In the genomic region with DNA sequence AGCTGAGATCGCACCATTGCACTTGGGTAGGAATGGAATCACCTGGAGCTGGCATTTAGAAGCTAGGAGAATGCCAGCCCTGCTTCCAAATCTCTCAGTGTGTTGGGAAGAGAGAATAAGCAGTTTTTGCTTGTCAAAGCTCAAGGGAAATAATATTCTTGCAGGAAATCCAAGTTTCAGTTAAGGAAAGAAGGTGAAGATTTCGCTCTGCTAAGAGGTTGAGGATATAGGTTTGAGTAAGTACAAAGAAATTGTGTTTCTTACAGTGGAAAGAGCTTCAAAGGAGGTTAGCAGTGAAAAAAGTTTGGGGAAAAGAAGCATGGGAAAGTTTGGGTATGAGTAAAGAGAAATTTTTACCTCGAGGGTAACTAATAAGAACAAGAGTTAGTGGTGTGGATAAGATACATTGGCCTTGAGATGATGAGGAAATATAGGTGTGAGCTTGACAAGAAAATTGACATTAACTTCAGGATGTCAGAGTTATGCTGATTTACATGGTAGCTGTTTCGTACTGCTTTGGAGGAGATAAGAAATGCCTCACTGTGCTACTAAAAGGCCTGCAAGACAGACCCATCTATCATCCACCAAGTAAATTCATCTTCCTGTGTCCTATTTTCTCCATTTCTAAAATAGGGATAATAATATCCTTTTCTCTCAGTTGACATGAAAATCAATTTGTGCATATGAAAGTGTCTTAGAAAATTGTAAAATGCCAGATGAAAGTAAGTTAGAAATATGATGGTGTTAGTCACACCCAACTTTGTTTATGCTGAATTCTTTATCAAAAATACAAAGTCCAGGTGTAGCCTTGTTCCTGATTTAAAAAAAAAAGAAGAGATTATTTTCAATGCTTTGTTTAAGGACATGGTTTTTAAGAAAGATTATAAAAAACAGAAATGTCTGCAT, we compare ENCODE assay signal across 10 cellular contexts. TPM values are rescaled to one million over a fixed set of nuclear protein-coding genes. Genes with fewer than 3 reads are reported as not detected.
DNase-seq lines count a peak whose midpoint lies in the region; ATAC-seq and TF ChIP-seq lines count a peak whose summit lies in the region.
"Had no signal": no experiment of that assay in that cellular context is flagged by ENCODE, and none has a peak within 500 bp of the region (broad histone marks: within the 10 kb centered on the region; RNA-seq: fewer than 3 reads in every experiment).

No MANE protein-coding gene starts in this region.

- H3K27ac Mint-ChIP-seq in CD14-positive monocyte: peak overlapping the region in 2 of 7 donors; percentile 12 to 30
- H3K27ac Mint-ChIP-seq: activated naive CD4-positive, alpha-beta T cell treated with anti-CD3 and anti-CD28 coated beads, Interleukin-2, amount 50 U/mL, for 72 hours had no signal

- DNase-seq in sigmoid colon (no peak), NCI-H1092 (lab: John Stamatoyannopoulos, UW) (no peak), CD14-positive monocyte (ENCODE audit: low spot score) (no peak), SHP77 treated with DMSO at 0.1 percent for 48 hours (lab: John Stamatoyannopoulos, UW) (no peak)

- no peaks in the 10 kb centered on the region; the same call in 1 of the 2 replicates for H3K9me2 ChIP-seq in DOHH2 (replicated peaks; ENCODE audit: control insufficient read depth, low read length)

- no peak for TF ChIP-seq EP300 in gastroesophageal sphincter (IDR thresholded peaks at IDR 0.05)
- TF ChIP-seq EP300 in sigmoid colon (IDR thresholded peaks at IDR 0.05): no peak

- TF ChIP-seq CTCF in DOHH2 (IDR thresholded peaks at IDR 0.05; ENCODE audit: low read depth, low read length, poor library complexity, severe bottlenecking): no peak
- no peak for TF ChIP-seq CTCF in VCaP (conservative IDR thresholded peaks at IDR 0.05)
- TF ChIP-seq CTCF in gastroesophageal sphincter (IDR thresholded peaks at IDR 0.05): no peak
- TF ChIP-seq CTCF in sigmoid colon (IDR thresholded peaks at IDR 0.05): no peak
- no peak for TF ChIP-seq CTCF in CD14-positive monocyte (IDR thresholded peaks at IDR 0.05)

- H3K36me3 Mint-ChIP-seq in CD14-positive monocyte: no peaks in the 10 kb centered on the region
- H3K36me3 Mint-ChIP-seq: activated naive CD4-positive, alpha-beta T cell treated with anti-CD3 and anti-CD28 coated beads, Interleukin-2, amount 50 U/mL, for 72 hours had no signal

- 73 to 74% methylated on average over 4 of the region's 4 CpGs for WGBS in gastroesophageal sphincter (ENCODE audit: low coverage in 1 of 2), 2 donors
- WGBS in sigmoid colon, 2 donors: 51 to 78% methylated on average over 4 of the region's 4 CpGs

- H3K9me3 ChIP-seq in DOHH2 (ENCODE audit: control insufficient read depth, insufficient read depth, low read length): no peaks in the 10 kb centered on the region
- H3K9me3 ChIP-seq in gastroesophageal sphincter: no peaks in the 10 kb centered on the region
- H3K9me3 ChIP-seq in sigmoid colon: no peaks in the 10 kb centered on the region
- H3K9me3 ChIP-seq: prostate gland had no signal

- H3K4me1 ChIP-seq in DOHH2 (ENCODE audit: control insufficient read depth, low read length) (peaks cover 15% of the 10 kb centered on the region), gastroesophageal sphincter (peaks cover 0 to 3% (median 0%) of the 10 kb centered on the region in 3 donors), sigmoid colon (peaks cover 0 to 21% (median 9%) of the 10 kb centered on the region in 4 donors)
- H3K4me1 ChIP-seq: prostate gland had no signal

- intact Hi-C loops in sigmoid colon (cut with DNase I) (no loop called here), CD14-positive monocyte (cut with micrococcal nuclease) (no loop called here)

- H3K4me3 ChIP-seq in DOHH2 (ENCODE audit: low read length): no peak overlapping the region
- H3K4me3 ChIP-seq in gastroesophageal sphincter: no peak overlapping the region
- no peak overlapping the region for H3K4me3 ChIP-seq in sigmoid colon
- H3K4me3 ChIP-seq: prostate gland had no signal

- peaks cover 34% of the 10 kb centered on the region for H3K4me1 Mint-ChIP-seq in CD14-positive monocyte

- H3K36me3 ChIP-seq in DOHH2 (ENCODE audit: control insufficient read depth, low read length) (no peaks in the 10 kb centered on the region), gastroesophageal sphincter (no peaks in the 10 kb centered on the region), sigmoid colon (no peaks in the 10 kb centered on the region)
- H3K36me3 ChIP-seq: prostate gland had no signal

- no peaks in the 10 kb centered on the region for H3K9me3 Mint-ChIP-seq in CD14-positive monocyte
- H3K9me3 Mint-ChIP-seq: activated naive CD4-positive, alpha-beta T cell treated with anti-CD3 and anti-CD28 coated beads, Interleukin-2, amount 50 U/mL, for 72 hours had no signal

- peaks cover 0 to 2% (median 0%) of the 10 kb centered on the region in 3 donors for H3K27me3 Mint-ChIP-seq in CD14-positive monocyte (ENCODE audit: low read depth in 3 of 3)

- H3K4me2 ChIP-seq in DOHH2 (ENCODE audit: low read length): peak overlapping the region; percentile 20; the same call in 1 of the 2 replicates

- TF ChIP-seq POLR2A in gastroesophageal sphincter (IDR thresholded peaks at IDR 0.05): no peak
- no peak for TF ChIP-seq POLR2A in sigmoid colon (IDR thresholded peaks at IDR 0.05)

- no peak for ATAC-seq in gastroesophageal sphincter
- ATAC-seq in HG03439 (IDR thresholded peaks at IDR 0.05; ENCODE audit: unreplicated experiment): no peak

- H3K27me3 ChIP-seq in DOHH2 (ENCODE audit: control insufficient read depth, low read length): no peaks in the 10 kb centered on the region
- H3K27me3 ChIP-seq in gastroesophageal sphincter: no peaks in the 10 kb centered on the region
- no peaks in the 10 kb centered on the region for H3K27me3 ChIP-seq in sigmoid colon

- no peaks in the 10 kb centered on the region for H4K20me1 ChIP-seq in DOHH2 (ENCODE audit: control insufficient read depth, insufficient read depth, low read depth, low read length)

- no peaks in the 10 kb centered on the region for H3F3A ChIP-seq in DOHH2 (ENCODE audit: control insufficient read depth, insufficient read depth)

- no peaks in the 10 kb centered on the region for H3K79me2 ChIP-seq in DOHH2 (ENCODE audit: control insufficient read depth, low read length)

- H3K27ac ChIP-seq in DOHH2 (ENCODE audit: low read depth, low read length) (no peak overlapping the region), VCaP (peak overlapping the region; percentile 18; the same call in 1 of the 2 replicates), gastroesophageal sphincter (peak overlapping the region in 3 of 4 donors; percentile 19 to 39 (median 28)), sigmoid colon (peak overlapping the region; percentile 20 to 66 (median 50))

- H3K4me3 Mint-ChIP-seq in CD14-positive monocyte: no peak overlapping the region

RNA-seq across cellular contexts. Expression of a gene that starts 12.8 kb away (rescaled TPM):
- total RNA-seq in gastroesophageal sphincter: 10 to 100 TPM; 31.0 to 54.8 (median 46.2) TPM
- 10 to 100 TPM; 41.4 to 49.6 (median 48.3) TPM for total RNA-seq in sigmoid colon
- polyA plus RNA-seq in sigmoid colon: 10 to 100 TPM; 15.0 to 28.0 (median 25.2) TPM
- 10 to 100 TPM; 12.3 to 18.0 TPM for polyA plus RNA-seq in CD14-positive monocyte

RNA-seq across cellular contexts. Expression of a gene that starts 42.6 kb away (rescaled TPM):
- total RNA-seq in gastroesophageal sphincter (10 to 100 TPM; 13.3 to 49.7 (median 22.3) TPM), sigmoid colon (10 to 100 TPM; 20.3 to 27.8 (median 25.7) TPM)
- polyA plus RNA-seq in sigmoid colon (10 to 100 TPM; 11.0 to 12.6 (median 11.3) TPM), CD14-positive monocyte (1 to 10 TPM; 2.1 TPM)
